ENCODE assay signal across 8 cellular contexts in genomic region chr15:79431636-79432344, GRCh38. TPM values are rescaled to one million over a fixed set of nuclear protein-coding genes. Genes with fewer than 3 reads are reported as not detected.
DNase-seq lines count a peak whose midpoint lies in the region; ATAC-seq and TF ChIP-seq lines count a peak whose summit lies in the region.

Gene MINAR1 (plus strand): TSS chr15:79432336. CDS start chr15:79456148, 23,812 bp downstream.

- H3K9me3 ChIP-seq in WERI-Rb-1 (ENCODE audit: severe bottlenecking) (no peaks in the 10 kb centered on the region), psoas muscle (no peaks in the 10 kb centered on the region)

- no peak within 1 kb of the TSS for H3K27ac ChIP-seq in WERI-Rb-1
- H3K27ac ChIP-seq in psoas muscle: no peak within 1 kb of the TSS

- intact Hi-C loops in psoas muscle (cut with DNase I): no loop called here

- H3K27me3 ChIP-seq in WERI-Rb-1 (ENCODE audit: insufficient read depth, low read depth, severe bottlenecking) (peaks cover 7% of the 10 kb centered on the region), psoas muscle (ENCODE audit: insufficient read depth in 3 of 3, low read length in 2 of 3) (peaks cover 3 to 63% (median 25%) of the 10 kb centered on the region in 3 donors)

- no peaks in the 10 kb centered on the region for H3K36me3 ChIP-seq in WERI-Rb-1
- no peaks in the 10 kb centered on the region for H3K36me3 ChIP-seq in psoas muscle (ENCODE audit: insufficient read depth in 1 of 2, low read depth in 1 of 2)

- WGBS in psoas muscle, 3 donors: 0% methylated on average over 58 to 84 of the region's 84 CpGs

- H3K4me3 ChIP-seq in WERI-Rb-1 (ENCODE audit: low read depth, low read length) (peak within 1 kb of the TSS; percentile 43), psoas muscle (peak within 1 kb of the TSS; percentile 69)

- peak; percentile 10 for DNase-seq in stimulated activated CD4-positive, alpha-beta T cell treated with anti-CD3 and anti-CD28 coated beads, Interleukin-12 subunit alpha, Interleukin-12 subunit beta, amount 100 ng/mL, for 4 hours
- DNase-seq in stimulated activated CD4-positive, alpha-beta T cell treated with anti-CD3 and anti-CD28 coated beads, Interleukin-4, amount 100 ng/mL, for 4 hours: no peak
- DNase-seq in WERI-Rb-1 (peak; percentile 62), glomerular visceral epithelial cell (ENCODE audit: extremely low spot score) (peak; percentile 44), psoas muscle (peak in 1 of 2 donors; percentile 41), NCI-H1092 (lab: John Stamatoyannopoulos, UW) (no peak), Ammon's horn (ENCODE audit: low spot score) (no peak), NCI-H1694 treated with DMSO at 0.1 percent for 48 hours (lab: John Stamatoyannopoulos, UW) (no peak)

- peaks cover 4% of the 10 kb centered on the region for H3K4me1 ChIP-seq in psoas muscle

- ATAC-seq in psoas muscle: peak; percentile 57 to 86 (median 72)

- TF ChIP-seq CTCF in WERI-Rb-1 (IDR thresholded peaks at IDR 0.05; ENCODE audit: low read depth, low read length) (peak; percentile 63), psoas muscle (IDR thresholded peaks at IDR 0.05) (no peak)

RNA-seq across cellular contexts. Expression of gene MINAR1, which starts in this region (rescaled TPM):
- total RNA-seq in psoas muscle: under 1 TPM in 3 of 4 donors, not detected in 1; 0.10 to 0.20 (median 0.11) TPM
- polyA plus RNA-seq in psoas muscle: under 1 TPM; 0.03 to 0.23 (median 0.07) TPM

Comparison
In these comparisons a context has a peak if more than half of its experiments do, and no peak if none do; other contexts are left out.
1. DNase-seq: peak in stimulated activated CD4-positive, alpha-beta T cell treated with anti-CD3 and anti-CD28 coated beads, Interleukin-12 subunit alpha, Interleukin-12 subunit beta, amount 100 ng/mL, for 4 hours (single experiment), WERI-Rb-1 (single experiment) and glomerular visceral epithelial cell (single experiment); none in stimulated activated CD4-positive, alpha-beta T cell treated with anti-CD3 and anti-CD28 coated beads, Interleukin-4, amount 100 ng/mL, for 4 hours (0 of 2), NCI-H1092 (single experiment), Ammon's horn (single experiment) and NCI-H1694 treated with DMSO at 0.1 percent for 48 hours (single experiment).
2. Peak in ATAC-seq and H3K4me3 ChIP-seq in psoas muscle; RNA of the gene not detected or under 1 TPM.